ENCODE assay signal across 27 cellular contexts in genomic region chr2:103805746-103806145, GRCh38.
"Had no signal": no experiment of that assay in that cellular context is flagged by ENCODE, and none has a peak within 500 bp of the region (broad histone marks: within the 10 kb centered on the region; RNA-seq: fewer than 3 reads in every experiment).

No MANE protein-coding gene starts in this region.

- H3K4me2 ChIP-seq: neural progenitor cell, smooth muscle cell had no signal

- H3K9me3 ChIP-seq: mucosa of descending colon, prostate gland, right atrium auricular region, thyroid gland had no signal

- H2AFZ ChIP-seq: neural progenitor cell had no signal

- H3K4me3 ChIP-seq: lung, mucosa of descending colon, neural progenitor cell, prostate gland, right atrium auricular region, smooth muscle cell, stomach, thyroid gland had no signal

- H3K4me1 Mint-ChIP-seq: mesothelial cell of epicardium, naive B cell, nephron had no signal

- FAIRE-seq: endometrium, frontal cortex, keratinocyte had no signal

- H3K27me3 Mint-ChIP-seq: effector memory CD8-positive, alpha-beta T cell; naive B cell; type B pancreatic cell had no signal

- H3K36me3 ChIP-seq: neural progenitor cell, prostate gland, right atrium auricular region, stomach, thyroid gland had no signal

- H3K27me3 ChIP-seq: neural progenitor cell, right atrium auricular region, stomach, thyroid gland had no signal

- DNase-seq: cortex of kidney; effector memory CD8-positive, alpha-beta T cell; head of caudate nucleus; mesenchymal stem cell; mucosa of descending colon; naive B cell; nucleus accumbens; stimulated activated CD4-positive, alpha-beta T cell treated with anti-CD3 and anti-CD28 coated beads, Interleukin-12 subunit alpha, Interleukin-12 subunit beta, amount 100 ng/mL, for 4 hours; stimulated activated CD4-positive, alpha-beta T cell treated with anti-CD3 and anti-CD28 coated beads, Interleukin-1b, Interleukin-23, amount 100 ng/mL, for 48 hours; stimulated activated CD4-positive, alpha-beta T cell treated with anti-CD3 and anti-CD28 coated beads, Interleukin-4, amount 100 ng/mL, for 1 hour; stimulated activated CD8-positive, alpha-beta memory T cell treated with anti-CD3 and anti-CD28 coated beads, Interleukin-4, amount 100 ng/mL, for 48 hours; stimulated activated naive CD4-positive, alpha-beta T cell treated with Interleukin-2 at 50 U/mL for 16 hours; stomach; thyroid gland had no signal

- H3K27ac ChIP-seq: neural progenitor cell, prostate gland, right atrium auricular region, stomach, thyroid gland had no signal

- H3K4me3 Mint-ChIP-seq: effector memory CD8-positive, alpha-beta T cell; mesothelial cell of epicardium; naive B cell; nephron; neural progenitor cell; type B pancreatic cell had no signal

- H3K9me3 Mint-ChIP-seq: mesothelial cell of epicardium, nephron had no signal

- H3K27ac Mint-ChIP-seq: effector memory CD8-positive, alpha-beta T cell; mesothelial cell of epicardium; nephron; neural progenitor cell; type B pancreatic cell had no signal

- H3K9ac ChIP-seq: neural progenitor cell had no signal

- ATAC-seq: effector memory CD8-positive, alpha-beta T cell; left lobe of liver; mucosa of descending colon; sciatic nerve had no signal

- H3K4me1 ChIP-seq: prostate gland, right atrium auricular region, stomach, thyroid gland had no signal

- H3K36me3 Mint-ChIP-seq: mesothelial cell of epicardium, naive B cell, neural progenitor cell, type B pancreatic cell had no signal
